ENCODE assay signal across 17 cellular contexts in the genomic region with DNA sequence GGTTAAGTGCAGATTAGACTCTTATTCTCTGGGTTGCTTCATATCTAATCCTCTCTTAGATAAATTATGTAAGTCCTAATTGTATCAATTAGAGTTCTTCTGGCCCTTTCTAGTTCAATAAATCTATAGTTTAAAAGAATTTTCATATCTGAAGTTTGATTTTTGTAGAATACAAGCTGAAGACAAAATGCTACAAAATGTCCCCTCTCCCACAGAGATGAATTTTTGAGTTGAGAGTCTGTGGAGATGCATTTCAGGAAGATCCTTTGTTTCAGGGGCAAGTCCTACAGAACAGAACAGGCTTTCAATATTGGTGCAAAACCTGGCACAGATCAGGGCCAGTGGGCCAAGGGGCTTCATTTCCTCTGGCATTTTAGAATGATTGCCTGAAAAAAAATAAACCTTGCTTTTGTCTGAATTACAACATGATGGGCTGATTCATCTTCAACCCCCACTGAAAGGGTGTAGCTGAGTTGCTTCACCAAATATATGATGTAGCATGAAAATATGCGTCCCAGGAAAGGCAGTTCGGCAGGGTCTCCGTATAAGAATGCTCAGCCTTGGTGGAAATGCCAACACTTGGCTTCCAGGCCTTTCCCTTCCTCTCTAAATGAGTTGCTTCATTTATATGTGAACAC. TPM values are rescaled to one million over a fixed set of nuclear protein-coding genes. Genes with fewer than 3 reads are reported as not detected.
DNase-seq lines count a peak whose midpoint lies in the region; ATAC-seq and TF ChIP-seq lines count a peak whose summit lies in the region.
"Had no signal": no experiment of that assay in that cellular context is flagged by ENCODE, and none has a peak within 500 bp of the region (broad histone marks: within the 10 kb centered on the region; RNA-seq: fewer than 3 reads in every experiment).

No MANE protein-coding gene starts in this region.

- H3K4me3 Mint-ChIP-seq in HFFc6, result peak overlapping the region; percentile 51
- H3K4me3 Mint-ChIP-seq: natural killer cell treated with Interleukin-12 subunit alpha and Interleukin-12 subunit beta and Interleukin-15 and Interleukin-18, amount 100 ng/mL, for 72 hours; T-helper 17 cell had no signal

- peaks cover 4% of the 10 kb centered on the region for H3K4me1 ChIP-seq in foreskin keratinocyte
- no peaks in the 10 kb centered on the region for H3K4me1 ChIP-seq in thyroid gland
- H3K4me1 ChIP-seq in esophagus squamous epithelium, result no peaks in the 10 kb centered on the region
- H3K4me1 ChIP-seq in stomach, result no peaks in the 10 kb centered on the region
- H3K4me1 ChIP-seq: spleen, tibial artery had no signal

- H3K36me3 ChIP-seq in thyroid gland, result no peaks in the 10 kb centered on the region
- no peaks in the 10 kb centered on the region for H3K36me3 ChIP-seq in esophagus squamous epithelium
- no peaks in the 10 kb centered on the region for H3K36me3 ChIP-seq in stomach
- H3K36me3 ChIP-seq: spleen, tibial artery had no signal

- peak; percentile 83 for ATAC-seq in foreskin keratinocyte
- ATAC-seq: natural killer cell treated with Interleukin-12 subunit alpha and Interleukin-12 subunit beta and Interleukin-15 and Interleukin-18, amount 100 ng/mL, for 72 hours; T-helper 17 cell had no signal

- no peaks in the 10 kb centered on the region; the same call in 1 of the 2 replicates for H3K27me3 Mint-ChIP-seq in HFFc6 (ENCODE audit: insufficient read depth)
- H3K27me3 Mint-ChIP-seq: T-helper 17 cell had no signal

- no peak overlapping the region for H3K4me3 ChIP-seq in thyroid gland (replicated peaks in 1 of 3)
- H3K4me3 ChIP-seq in esophagus squamous epithelium, result no peak overlapping the region
- no peak overlapping the region for H3K4me3 ChIP-seq in stomach
- H3K4me3 ChIP-seq: spleen, tibial artery had no signal

- DNase-seq in 8988T (peak; percentile 20), HFFc6 (peak; percentile 85), amniotic stem cell (lab: John Stamatoyannopoulos, UW) (peak; percentile 63), foreskin keratinocyte (peak; percentile 62 to 84), thyroid gland (no peak), esophagus squamous epithelium (lab: John Stamatoyannopoulos, UW) (no peak), stomach (no peak), NK-92 (lab: John Stamatoyannopoulos, UW; ENCODE audit: unreplicated experiment) (no peak)
- DNase-seq: activated CD4-positive, alpha-beta T cell treated with anti-CD3 and anti-CD28 coated beads, Interleukin-2, amount 50 U/mL, for 1 hour; DMS79; KG1; left cardiac atrium; NCI-H2081 treated with DMSO at 0.1 percent for 48 hours; spleen; T-helper 17 cell; tibial artery had no signal

- peaks cover 58% of the 10 kb centered on the region for H3K4me1 Mint-ChIP-seq in HFFc6 (ENCODE audit: low read depth)
- H3K4me1 Mint-ChIP-seq: T-helper 17 cell had no signal

- H3K9me3 ChIP-seq in thyroid gland (no peaks in the 10 kb centered on the region), esophagus squamous epithelium (no peaks in the 10 kb centered on the region), stomach (peaks cover 0 to 5% (median 0%) of the 10 kb centered on the region in 4 donors)
- H3K9me3 ChIP-seq: spleen, tibial artery had no signal

- TF ChIP-seq EP300 in stomach (IDR thresholded peaks at IDR 0.05), result no peak

- intact Hi-C loops in thyroid gland (cut with DNase I) (no loop called here), esophagus squamous epithelium (cut with DNase I) (no loop called here), stomach (cut with DNase I; ENCODE audit: low total_unique reads) (no loop called here)

- H3K27ac Mint-ChIP-seq in HFFc6, result peak overlapping the region; percentile 90
- H3K27ac Mint-ChIP-seq: natural killer cell treated with Interleukin-12 subunit alpha and Interleukin-12 subunit beta and Interleukin-15 and Interleukin-18, amount 100 ng/mL, for 72 hours; T-helper 17 cell had no signal

- H3K27me3 ChIP-seq in foreskin keratinocyte, result no peaks in the 10 kb centered on the region
- no peaks in the 10 kb centered on the region for H3K27me3 ChIP-seq in thyroid gland
- no peaks in the 10 kb centered on the region for H3K27me3 ChIP-seq in esophagus squamous epithelium
- no peaks in the 10 kb centered on the region for H3K27me3 ChIP-seq in stomach
- H3K27me3 ChIP-seq: spleen, tibial artery had no signal

- 80 to 94% methylated on average over 3 of the region's 3 CpGs for WGBS in thyroid gland, 2 donors
- 28 to 33% methylated on average over 3 of the region's 3 CpGs for WGBS in esophagus squamous epithelium, 2 donors
- WGBS in stomach, 5 donors, result 73 to 88% (median 86%) methylated on average over 3 of the region's 3 CpGs

- peaks cover 10% of the 10 kb centered on the region for H3K36me3 Mint-ChIP-seq in HFFc6 (ENCODE audit: low read depth)

- no peak overlapping the region for H3K27ac ChIP-seq in foreskin keratinocyte
- H3K27ac ChIP-seq in thyroid gland, result no peak overlapping the region
- no peak overlapping the region for H3K27ac ChIP-seq in esophagus squamous epithelium
- H3K27ac ChIP-seq in stomach, result no peak overlapping the region
- H3K27ac ChIP-seq: spleen, tibial artery had no signal

- TF ChIP-seq CTCF in HFFc6 (IDR thresholded peaks at IDR 0.05) (no peak), foreskin keratinocyte (conservative IDR thresholded peaks at IDR 0.05) (no peak), thyroid gland (IDR thresholded peaks at IDR 0.05) (no peak), esophagus squamous epithelium (IDR thresholded peaks at IDR 0.05) (no peak), stomach (IDR thresholded peaks at IDR 0.05) (no peak)

- TF ChIP-seq POLR2A in thyroid gland (IDR thresholded peaks at IDR 0.05) (no peak), esophagus squamous epithelium (IDR thresholded peaks at IDR 0.05) (no peak), stomach (IDR thresholded peaks at IDR 0.05) (no peak)

- H3K9me3 Mint-ChIP-seq in HFFc6, result peaks cover 5% of the 10 kb centered on the region

RNA-seq across cellular contexts. Expression of gene IPO5, which starts 6.4 kb away (rescaled TPM):
- 100 to 1,000 TPM; 183 to 247 (median 222) TPM for total RNA-seq in HFFc6 (2021; fragmentation: NEBNext Ultra II Directional; extraction: Animal tissue kit (Norgen Biotek cat#: 25700))
- total RNA-seq in foreskin keratinocyte (143 and 152 TPM in 2 replicates), thyroid gland (100 to 1,000 TPM in 2 of 4 donors, 10 to 100 TPM in 2; 95.4 to 139 (median 108) TPM), esophagus squamous epithelium (100 to 1,000 TPM in 1 of 4 donors, 10 to 100 TPM in 3; 34.0 to 134 (median 78.6) TPM), stomach (100 to 1,000 TPM in 3 of 5 donors, 10 to 100 TPM in 2; 44.9 to 236 (median 102) TPM)
- polyA plus RNA-seq in foreskin keratinocyte (38.8 and 47.8 TPM in 2 replicates), stomach (10 to 100 TPM; 24.7 to 41.5 (median 25.2) TPM)

Comparison
In these comparisons a context has a peak if more than half of its experiments do, and no peak if none do; other contexts are left out.
1. DNase-seq: peak in 8988T (single experiment), HFFc6 (single experiment), amniotic stem cell (single experiment) and foreskin keratinocyte (2 of 2); none in thyroid gland (0 of 2), esophagus squamous epithelium (single experiment), stomach (single experiment) and NK-92 (single experiment).